Comparison of ENCODE assay signal across 22 cellular contexts in the genomic region with DNA sequence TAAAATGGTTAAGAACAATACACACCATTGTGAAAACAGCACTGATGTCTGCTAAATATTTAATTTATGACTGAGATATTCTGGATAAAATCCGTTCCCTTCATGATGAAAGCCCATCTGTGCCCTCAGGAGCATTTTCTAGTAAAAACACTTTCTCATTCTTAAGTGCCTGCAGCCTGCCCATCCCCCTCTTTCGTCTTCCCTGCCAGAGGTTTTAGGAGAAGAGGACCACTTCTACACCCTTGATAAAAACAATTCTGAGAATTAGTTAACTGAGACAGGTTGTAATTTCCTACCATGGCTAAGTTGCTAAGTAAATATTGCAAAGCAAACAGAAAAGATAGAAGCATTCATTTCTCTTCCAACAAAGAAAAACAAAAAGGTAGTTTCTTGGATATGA.
"Had no signal": no experiment of that assay in that cellular context is flagged by ENCODE, and none has a peak within 500 bp of the region (broad histone marks: within the 10 kb centered on the region; RNA-seq: fewer than 3 reads in every experiment).

No MANE protein-coding gene starts in this region.

- H3K36me3 Mint-ChIP-seq: activated naive CD4-positive, alpha-beta T cell treated with anti-CD3 and anti-CD28 coated beads, Interleukin-2, amount 50 U/mL, for 72 hours; brain; naive thymus-derived CD4-positive, alpha-beta T cell; stimulated activated effector memory CD8-positive, alpha-beta T cell treated with anti-CD3 and anti-CD28 coated beads, Interleukin-12 subunit alpha, Interleukin-12 subunit beta, amount 100 ng/mL, for 72 hours had no signal

- ATAC-seq: activated naive CD4-positive, alpha-beta T cell treated with anti-CD3 and anti-CD28 coated beads, Interleukin-2, amount 50 U/mL, for 72 hours; activated T-helper 17 cell treated with anti-CD3 and anti-CD28 coated beads, Interleukin-2, amount 50 U/mL, for 72 hours; heart left ventricle; left colon; naive thymus-derived CD4-positive, alpha-beta T cell; right lobe of liver; stimulated activated effector memory CD8-positive, alpha-beta T cell treated with anti-CD3 and anti-CD28 coated beads, Interleukin-12 subunit alpha, Interleukin-12 subunit beta, amount 100 ng/mL, for 72 hours; stimulated activated naive CD8-positive, alpha-beta T cell treated with anti-CD3 and anti-CD28 coated beads, Interleukin-15, amount 100 ng/mL, for 72 hours had no signal

- H3K27me3 Mint-ChIP-seq: activated T-helper 17 cell treated with anti-CD3 and anti-CD28 coated beads, Interleukin-2, amount 50 U/mL, for 72 hours; brain had no signal

- DNase-seq: activated CD4-positive, alpha-beta T cell treated with anti-CD3 and anti-CD28 coated beads for 1 hour; activated CD4-positive, alpha-beta T cell treated with anti-CD3 and anti-CD28 coated beads, Interleukin-2, amount 50 U/mL, for 1 hour; activated CD8-positive, alpha-beta memory T cell treated with anti-CD3 and anti-CD28 coated beads, Interleukin-2, amount 50 U/mL, for 4 hours; activated T-cell treated with anti-CD3 and anti-CD28 coated beads, Interleukin-2, amount 50 U/mL, for 24 hours; aorta; heart left ventricle; left colon; lower lobe of right lung; naive thymus-derived CD4-positive, alpha-beta T cell; posterior cingulate gyrus; right lobe of liver; stimulated activated CD4-positive, alpha-beta T cell treated with anti-CD3 and anti-CD28 coated beads, Interleukin-1b, Interleukin-23, amount 100 ng/mL, for 48 hours; stimulated activated naive CD8-positive, alpha-beta T cell treated with anti-CD3 and anti-CD28 coated beads, Interleukin-15, amount 100 ng/mL, for 72 hours; transverse colon; uterus had no signal

- H3K27me3 ChIP-seq: heart left ventricle, right lobe of liver, transverse colon, uterus had no signal

- H3K4me3 Mint-ChIP-seq: activated T-cell treated with anti-CD3 and anti-CD28 coated beads, Interleukin-2, amount 50 U/mL, for 24 hours; activated T-helper 17 cell treated with anti-CD3 and anti-CD28 coated beads, Interleukin-2, amount 50 U/mL, for 72 hours; brain; naive thymus-derived CD4-positive, alpha-beta T cell; neural crest cell; stimulated activated effector memory CD8-positive, alpha-beta T cell treated with anti-CD3 and anti-CD28 coated beads, Interleukin-12 subunit alpha, Interleukin-12 subunit beta, amount 100 ng/mL, for 72 hours; stimulated activated naive CD8-positive, alpha-beta T cell treated with anti-CD3 and anti-CD28 coated beads, Interleukin-15, amount 100 ng/mL, for 72 hours had no signal

- H3K9me3 ChIP-seq: heart left ventricle, lower lobe of right lung, right lobe of liver, transverse colon, uterus had no signal

- H3K27ac ChIP-seq: epithelial cell of prostate, heart left ventricle, lower lobe of right lung, right lobe of liver, skin epidermis, transverse colon, uterus had no signal

- H3K4me1 ChIP-seq: heart left ventricle, lower lobe of right lung, right lobe of liver, transverse colon, uterus had no signal

- H3K27ac Mint-ChIP-seq: activated naive CD4-positive, alpha-beta T cell treated with anti-CD3 and anti-CD28 coated beads, Interleukin-2, amount 50 U/mL, for 72 hours; activated T-cell treated with anti-CD3 and anti-CD28 coated beads, Interleukin-2, amount 50 U/mL, for 24 hours; activated T-helper 17 cell treated with anti-CD3 and anti-CD28 coated beads, Interleukin-2, amount 50 U/mL, for 72 hours; brain; naive thymus-derived CD4-positive, alpha-beta T cell; stimulated activated effector memory CD8-positive, alpha-beta T cell treated with anti-CD3 and anti-CD28 coated beads, Interleukin-12 subunit alpha, Interleukin-12 subunit beta, amount 100 ng/mL, for 72 hours; stimulated activated naive CD8-positive, alpha-beta T cell treated with anti-CD3 and anti-CD28 coated beads, Interleukin-15, amount 100 ng/mL, for 72 hours had no signal

- H3K4me3 ChIP-seq: heart left ventricle, lower lobe of right lung, right lobe of liver, skin epidermis, transverse colon, uterus had no signal

- H3K36me3 ChIP-seq: heart left ventricle, lower lobe of right lung, right lobe of liver, transverse colon, uterus had no signal

- H3K4me1 Mint-ChIP-seq: activated T-helper 17 cell treated with anti-CD3 and anti-CD28 coated beads, Interleukin-2, amount 50 U/mL, for 72 hours; brain; naive thymus-derived CD4-positive, alpha-beta T cell; neural crest cell; stimulated activated effector memory CD8-positive, alpha-beta T cell treated with anti-CD3 and anti-CD28 coated beads, Interleukin-12 subunit alpha, Interleukin-12 subunit beta, amount 100 ng/mL, for 72 hours; stimulated activated naive CD8-positive, alpha-beta T cell treated with anti-CD3 and anti-CD28 coated beads, Interleukin-15, amount 100 ng/mL, for 72 hours had no signal

- H3K9me3 Mint-ChIP-seq: activated T-cell treated with anti-CD3 and anti-CD28 coated beads, Interleukin-2, amount 50 U/mL, for 24 hours had no signal
